In genomic region chr16:50853329-50853728, GRCh38 we compare ENCODE assay signal across 21 cellular contexts.
A peak's percentile ranks its signal among the peaks of the same experiment; 100 is the strongest.
DNase-seq lines count a peak whose midpoint lies in the region; ATAC-seq, FAIRE-seq and TF ChIP-seq lines count a peak whose summit lies in the region.
"Had no signal": no experiment of that assay in that cellular context is flagged by ENCODE, and none has a peak within 500 bp of the region (broad histone marks: within the 10 kb centered on the region; RNA-seq: fewer than 3 reads in every experiment).

No MANE protein-coding gene starts in this region.

- H3K4me1 ChIP-seq in DND-41 (ENCODE audit: insufficient read depth, low read length) (no peaks in the 10 kb centered on the region), vagina (no peaks in the 10 kb centered on the region)
- H3K4me1 ChIP-seq: HAP-1 had no signal

- no peak overlapping the region for H3K9ac ChIP-seq in DND-41 (ENCODE audit: low read depth, low read length)
- H3K9ac ChIP-seq: BLaER1 treated with 17β-estradiol and CSF1 and Interleukin-3, amounts not matched to agents 10 nM and 100 nM had no signal

- intact Hi-C loops in activated CD4-positive, alpha-beta T cell treated with anti-CD3 and anti-CD28 coated beads, Interleukin-2, amount 10 ng/mL, durations not matched to agents 24 days and 14 days (cut with micrococcal nuclease) = no loop called here
- intact Hi-C loops in vagina (cut with DNase I) = no loop called here

- H3K4me3 ChIP-seq in DND-41 (ENCODE audit: low read depth in 1 of 2, low read length in 2 of 2) (no peak overlapping the region), vagina (no peak overlapping the region)
- H3K4me3 ChIP-seq: BLaER1 treated with 17β-estradiol and CSF1 and Interleukin-3, amounts not matched to agents 10 nM and 100 nM; HAP-1 had no signal

- H3K36me3 ChIP-seq in DND-41 (ENCODE audit: insufficient read depth, low read length) (no peaks in the 10 kb centered on the region), vagina (no peaks in the 10 kb centered on the region)
- H3K36me3 ChIP-seq: BLaER1 treated with 17β-estradiol and CSF1 and Interleukin-3, amounts not matched to agents 10 nM and 100 nM; HAP-1 had no signal

- H3K36me3 Mint-ChIP-seq in activated CD4-positive, alpha-beta T cell treated with anti-CD3 and anti-CD28 coated beads, Interleukin-2, amount 10 ng/mL, durations not matched to agents 24 days and 14 days (ENCODE audit: low read depth) = no peaks in the 10 kb centered on the region
- H3K36me3 Mint-ChIP-seq: CD14-positive monocyte; CD8-positive, alpha-beta memory T cell had no signal

- peaks cover 24% of the 10 kb centered on the region for H3K27me3 Mint-ChIP-seq in activated CD4-positive, alpha-beta T cell treated with anti-CD3 and anti-CD28 coated beads, Interleukin-2, amount 10 ng/mL, durations not matched to agents 24 days and 14 days

- no peak for TF ChIP-seq CTCF in DND-41 (IDR thresholded peaks at IDR 0.05; ENCODE audit: borderline replicate concordance, extremely low read depth, low read length, poor library complexity, severe bottlenecking)
- no peak for TF ChIP-seq CTCF in vagina (IDR thresholded peaks at IDR 0.05)
- no peak for TF ChIP-seq CTCF in D721Med (IDR thresholded peaks at IDR 0.05; ENCODE audit: insufficient read depth, missing control alignments)

- H3K4me1 Mint-ChIP-seq in activated CD4-positive, alpha-beta T cell treated with anti-CD3 and anti-CD28 coated beads, Interleukin-2, amount 10 ng/mL, durations not matched to agents 24 days and 14 days = no peaks in the 10 kb centered on the region
- H3K4me1 Mint-ChIP-seq: B cell; CD8-positive, alpha-beta memory T cell had no signal

- H3K4me2 ChIP-seq in DND-41 (ENCODE audit: insufficient read depth, low read length) = no peak overlapping the region
- H3K4me2 ChIP-seq: BLaER1 treated with 17β-estradiol and CSF1 and Interleukin-3, amounts not matched to agents 10 nM and 100 nM had no signal

- H3K4me3 Mint-ChIP-seq in activated CD4-positive, alpha-beta T cell treated with anti-CD3 and anti-CD28 coated beads, Interleukin-2, amount 10 ng/mL, durations not matched to agents 24 days and 14 days = no peak overlapping the region
- H3K4me3 Mint-ChIP-seq: B cell; CD14-positive monocyte; CD4-positive, alpha-beta T cell; CD8-positive, alpha-beta memory T cell; HFFc6 had no signal

- peak; percentile 54; the same call in 2 of the 3 replicates for ATAC-seq in DND-41 (ENCODE audit: insufficient read depth, low read depth)

- H3K9me3 Mint-ChIP-seq in activated CD4-positive, alpha-beta T cell treated with anti-CD3 and anti-CD28 coated beads, Interleukin-2, amount 10 ng/mL, durations not matched to agents 24 days and 14 days = no peaks in the 10 kb centered on the region
- H3K9me3 Mint-ChIP-seq: CD4-positive, alpha-beta T cell; HFFc6 had no signal

- H3K27ac Mint-ChIP-seq in activated CD4-positive, alpha-beta T cell treated with anti-CD3 and anti-CD28 coated beads, Interleukin-2, amount 10 ng/mL, durations not matched to agents 24 days and 14 days = no peak overlapping the region
- H3K27ac Mint-ChIP-seq: B cell; CD14-positive monocyte; CD4-positive, alpha-beta T cell; CD8-positive, alpha-beta memory T cell; HFFc6 had no signal

- H3K9me3 ChIP-seq in DND-41 (ENCODE audit: insufficient read depth, low read length, severe bottlenecking) = no peaks in the 10 kb centered on the region
- no peaks in the 10 kb centered on the region for H3K9me3 ChIP-seq in vagina
- H3K9me3 ChIP-seq: HAP-1 had no signal

- TF ChIP-seq POLR2A in vagina (IDR thresholded peaks at IDR 0.05) = no peak

- H4K20me1 ChIP-seq in DND-41 (ENCODE audit: insufficient read depth, low read length) = no peaks in the 10 kb centered on the region
- H4K20me1 ChIP-seq: BLaER1 treated with 17β-estradiol and CSF1 and Interleukin-3, amounts not matched to agents 10 nM and 100 nM had no signal

- H3K27ac ChIP-seq in DND-41 (ENCODE audit: low read length) (no peak overlapping the region), vagina (no peak overlapping the region)
- H3K27ac ChIP-seq: 22Rv1; BLaER1 treated with 17β-estradiol and CSF1 and Interleukin-3, amounts not matched to agents 10 nM and 100 nM had no signal

- no peak overlapping the region for H2AFZ ChIP-seq in DND-41 (ENCODE audit: low read depth, low read length)

- FAIRE-seq in D721Med (lab: Jason Lieb, UNC) = no peak
- FAIRE-seq: G401.6, GM12892, H54 had no signal

- peak; percentile 28 for DNase-seq in activated CD4-positive, alpha-beta T cell treated with anti-CD3 and anti-CD28 coated beads, Interleukin-2, amount 10 ng/mL, durations not matched to agents 24 days and 14 days
- DNase-seq in activated CD4-positive, alpha-beta T cell treated with anti-CD3 and anti-CD28 coated beads for 48 hours = no peak
- no peak for DNase-seq in DND-41
- DNase-seq in ecto neural progenitor cell (ENCODE audit: low spot score) = peak; percentile 5
- DNase-seq in vagina (ENCODE audit: extremely low spot score in 2 of 2) = peak; percentile 28 to 56
- DNase-seq in D721Med (ENCODE audit: insufficient read length, low spot score) = no peak
- no peak for DNase-seq in NCI-H2081 treated with DMSO at 0.1 percent for 48 hours (lab: John Stamatoyannopoulos, UW)
- DNase-seq: CD4-positive, alpha-beta T cell; CD8-positive, alpha-beta memory T cell; DMS53; DMS79 treated with DMSO at 0.1 percent for 48 hours; GOT3; HFFc6 had no signal

- H3K27me3 ChIP-seq in DND-41 (ENCODE audit: insufficient read depth, low read length, poor library complexity) (peaks cover 3% of the 10 kb centered on the region), vagina (no peaks in the 10 kb centered on the region)
- H3K27me3 ChIP-seq: BLaER1 treated with 17β-estradiol and CSF1 and Interleukin-3, amounts not matched to agents 10 nM and 100 nM had no signal

- H3K79me2 ChIP-seq in DND-41 (ENCODE audit: insufficient read depth, low read length) = no peaks in the 10 kb centered on the region

Comparison
In these comparisons a context has a peak if more than half of its experiments do, and no peak if none do; other contexts are left out.
1. DNase-seq: peak in activated CD4-positive, alpha-beta T cell treated with anti-CD3 and anti-CD28 coated beads, Interleukin-2, amount 10 ng/mL, durations not matched to agents 24 days and 14 days (single experiment), ecto neural progenitor cell (single experiment) and vagina (2 of 2); none in activated CD4-positive, alpha-beta T cell treated with anti-CD3 and anti-CD28 coated beads for 48 hours (single experiment), DND-41 (single experiment), D721Med (single experiment) and NCI-H2081 treated with DMSO at 0.1 percent for 48 hours (single experiment).